Comparison of ENCODE assay signal across 8 cellular contexts in the genomic region with DNA sequence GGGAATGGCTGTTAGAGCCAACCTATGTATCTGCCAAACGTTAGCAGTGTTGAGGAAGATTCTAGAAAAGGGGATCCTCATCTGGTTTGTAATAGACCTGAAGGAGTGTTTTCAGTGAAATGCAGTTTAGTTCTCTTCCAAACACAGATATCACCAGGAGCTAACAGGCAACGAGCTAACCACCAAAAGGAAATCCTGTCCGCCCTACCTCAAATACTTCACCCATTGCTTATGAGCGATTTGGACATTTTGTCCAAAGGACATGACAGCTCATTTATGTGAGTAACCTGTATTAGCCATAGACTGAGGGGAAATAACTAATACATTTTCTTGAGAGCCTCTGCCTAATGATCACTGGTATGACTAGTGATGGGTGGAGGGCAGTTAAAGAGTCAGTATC. TPM values are rescaled to one million over a fixed set of nuclear protein-coding genes. Genes with fewer than 3 reads are reported as not detected.
DNase-seq lines count a peak whose midpoint lies in the region; ATAC-seq and TF ChIP-seq lines count a peak whose summit lies in the region.

No MANE protein-coding gene starts in this region.

- TF ChIP-seq CTCF in WTC11 (IDR thresholded peaks at IDR 0.05) (no peak), hepatocyte (IDR thresholded peaks at IDR 0.05; ENCODE audit: poor library complexity) (no peak)

- H2AFZ ChIP-seq in hepatocyte = peak overlapping the region; percentile 10

- H3K4me3 Mint-ChIP-seq in activated CD8-positive, alpha-beta memory T cell treated with anti-CD3 and anti-CD28 coated beads, Interleukin-2, amount 10 ng/mL, durations not matched to agents 7 days and 5 days = peak overlapping the region; percentile 80
- peak overlapping the region; percentile 80 for H3K4me3 Mint-ChIP-seq in WTC11
- peak overlapping the region; percentile 76 for H3K4me3 Mint-ChIP-seq in stimulated activated effector memory CD8-positive, alpha-beta T cell treated with anti-CD3 and anti-CD28 coated beads, Interleukin-12 subunit alpha, Interleukin-12 subunit beta, amount 100 ng/mL, for 72 hours

- peak overlapping the region; percentile 90 for H3K27ac ChIP-seq in hepatocyte

- H3K4me1 ChIP-seq in hepatocyte (ENCODE audit: insufficient read depth) = peaks cover 38% of the 10 kb centered on the region

- no peaks in the 10 kb centered on the region for H3K9me3 Mint-ChIP-seq in activated CD8-positive, alpha-beta memory T cell treated with anti-CD3 and anti-CD28 coated beads, Interleukin-2, amount 10 ng/mL, durations not matched to agents 7 days and 5 days (ENCODE audit: low read depth)
- no peaks in the 10 kb centered on the region for H3K9me3 Mint-ChIP-seq in WTC11
- H3K9me3 Mint-ChIP-seq in stimulated activated effector memory CD8-positive, alpha-beta T cell treated with anti-CD3 and anti-CD28 coated beads, Interleukin-12 subunit alpha, Interleukin-12 subunit beta, amount 100 ng/mL, for 72 hours = no peaks in the 10 kb centered on the region

- no peaks in the 10 kb centered on the region for H3K79me2 ChIP-seq in hepatocyte

- no peaks in the 10 kb centered on the region for H3K36me3 Mint-ChIP-seq in activated CD8-positive, alpha-beta memory T cell treated with anti-CD3 and anti-CD28 coated beads, Interleukin-2, amount 10 ng/mL, durations not matched to agents 7 days and 5 days
- H3K36me3 Mint-ChIP-seq in WTC11 = no peaks in the 10 kb centered on the region
- H3K36me3 Mint-ChIP-seq in stimulated activated effector memory CD8-positive, alpha-beta T cell treated with anti-CD3 and anti-CD28 coated beads, Interleukin-12 subunit alpha, Interleukin-12 subunit beta, amount 100 ng/mL, for 72 hours = peaks cover 5% of the 10 kb centered on the region

- peaks cover 17% of the 10 kb centered on the region for H3K4me1 Mint-ChIP-seq in activated CD8-positive, alpha-beta memory T cell treated with anti-CD3 and anti-CD28 coated beads, Interleukin-2, amount 10 ng/mL, durations not matched to agents 7 days and 5 days
- peaks cover 23% of the 10 kb centered on the region for H3K4me1 Mint-ChIP-seq in WTC11
- H3K4me1 Mint-ChIP-seq in stimulated activated effector memory CD8-positive, alpha-beta T cell treated with anti-CD3 and anti-CD28 coated beads, Interleukin-12 subunit alpha, Interleukin-12 subunit beta, amount 100 ng/mL, for 72 hours = peaks cover 16% of the 10 kb centered on the region

- H3K36me3 ChIP-seq in hepatocyte (replicated peaks; ENCODE audit: insufficient read depth, low read depth) = no peaks in the 10 kb centered on the region

- H3K27me3 ChIP-seq in hepatocyte = no peaks in the 10 kb centered on the region

- peak overlapping the region; percentile 65 for H3K27ac Mint-ChIP-seq in activated CD8-positive, alpha-beta memory T cell treated with anti-CD3 and anti-CD28 coated beads, Interleukin-2, amount 10 ng/mL, durations not matched to agents 7 days and 5 days
- peak overlapping the region; percentile 73; the same call in 1 of the 2 replicates for H3K27ac Mint-ChIP-seq in WTC11
- H3K27ac Mint-ChIP-seq in stimulated activated effector memory CD8-positive, alpha-beta T cell treated with anti-CD3 and anti-CD28 coated beads, Interleukin-12 subunit alpha, Interleukin-12 subunit beta, amount 100 ng/mL, for 72 hours = peak overlapping the region; percentile 48

- WGBS in hepatocyte (ENCODE audit: low lambda C conversion rate, missing lambda C conversion rate) = 54% methylated on average over 4 of the region's 4 CpGs

- ATAC-seq in activated CD8-positive, alpha-beta memory T cell treated with anti-CD3 and anti-CD28 coated beads, Interleukin-2, amount 10 ng/mL, durations not matched to agents 7 days and 5 days = no peak
- no peak for ATAC-seq in WTC11
- ATAC-seq in stimulated activated effector memory CD8-positive, alpha-beta T cell treated with anti-CD3 and anti-CD28 coated beads, Interleukin-12 subunit alpha, Interleukin-12 subunit beta, amount 100 ng/mL, for 72 hours = no peak
- no peak for ATAC-seq in GM18511 (IDR thresholded peaks at IDR 0.05; ENCODE audit: unreplicated experiment)

- H3K27me3 Mint-ChIP-seq in activated CD8-positive, alpha-beta memory T cell treated with anti-CD3 and anti-CD28 coated beads, Interleukin-2, amount 10 ng/mL, durations not matched to agents 7 days and 5 days = peaks cover 29% of the 10 kb centered on the region
- H3K27me3 Mint-ChIP-seq in WTC11 (ENCODE audit: low read depth) = peaks cover 12% of the 10 kb centered on the region

- peak overlapping the region; percentile 75 for H3K4me2 ChIP-seq in hepatocyte

- H3K9me3 ChIP-seq in hepatocyte (ENCODE audit: low read depth) = no peaks in the 10 kb centered on the region

- CTCF ChIA-PET in activated CD8-positive, alpha-beta memory T cell treated with anti-CD3 and anti-CD28 coated beads, Interleukin-2, amount 10 ng/mL, durations not matched to agents 7 days and 5 days (lab: Charles Lee) = interaction anchor here (1.4 to 3.1 kb wide), 3 partner anchors 15 to 41 kb away, joined by 4 to 9 read pairs (median 6); no protein-coding TSS in a partner anchor
- CTCF ChIA-PET in WTC11 (lab: Charles Lee) = interaction anchor here (0.7 to 1.9 kb wide), 4 partner anchors 13 to 296 kb away, joined by 3 to 5 read pairs (median 4); no protein-coding TSS in a partner anchor

- POLR2A ChIA-PET in WTC11 (lab: Charles Lee) = interaction anchor here (0.9 to 2.2 kb wide), 2 partner anchors 10 to 35 kb away, joined by 3 to 10 read pairs; a partner anchor contains a TSS

- DNase-seq in activated CD8-positive, alpha-beta memory T cell treated with anti-CD3 and anti-CD28 coated beads, Interleukin-2, amount 10 ng/mL, durations not matched to agents 7 days and 5 days = no peak
- no peak for DNase-seq in activated CD8-positive, alpha-beta memory T cell treated with anti-CD3 and anti-CD28 coated beads, Interleukin-2, amount 50 U/mL, for 48 hours
- DNase-seq in WTC11 (ENCODE audit: low spot score) (no peak), hepatocyte (ENCODE audit: low spot score) (no peak), SIG-M5 (lab: John Stamatoyannopoulos, UW) (no peak), NCI-H1930 (lab: John Stamatoyannopoulos, UW) (no peak)
- DNase-seq in stimulated activated effector memory CD8-positive, alpha-beta T cell treated with anti-CD3 and anti-CD28 coated beads, Interleukin-12 subunit alpha, Interleukin-12 subunit beta, amount 100 ng/mL, for 72 hours (ENCODE audit: low spot score in 2 of 2) = no peak

- no peaks in the 10 kb centered on the region for H3K9me2 ChIP-seq in hepatocyte (replicated peaks; ENCODE audit: insufficient read depth)

- H4K20me1 ChIP-seq in hepatocyte (ENCODE audit: insufficient read depth, poor library complexity, severe bottlenecking) = no peaks in the 10 kb centered on the region

- H3K4me3 ChIP-seq in hepatocyte = peak overlapping the region; percentile 11

TF ChIP-seq in WTC11, 78 proteins besides CTCF, POLR2A, EP300 and RAD21 (continues in another document):
- TF ChIP-seq ZNF121 (CRISPR knock-in tag; IDR thresholded peaks at IDR 0.05) = no peak
- TF ChIP-seq, protein P1, sequence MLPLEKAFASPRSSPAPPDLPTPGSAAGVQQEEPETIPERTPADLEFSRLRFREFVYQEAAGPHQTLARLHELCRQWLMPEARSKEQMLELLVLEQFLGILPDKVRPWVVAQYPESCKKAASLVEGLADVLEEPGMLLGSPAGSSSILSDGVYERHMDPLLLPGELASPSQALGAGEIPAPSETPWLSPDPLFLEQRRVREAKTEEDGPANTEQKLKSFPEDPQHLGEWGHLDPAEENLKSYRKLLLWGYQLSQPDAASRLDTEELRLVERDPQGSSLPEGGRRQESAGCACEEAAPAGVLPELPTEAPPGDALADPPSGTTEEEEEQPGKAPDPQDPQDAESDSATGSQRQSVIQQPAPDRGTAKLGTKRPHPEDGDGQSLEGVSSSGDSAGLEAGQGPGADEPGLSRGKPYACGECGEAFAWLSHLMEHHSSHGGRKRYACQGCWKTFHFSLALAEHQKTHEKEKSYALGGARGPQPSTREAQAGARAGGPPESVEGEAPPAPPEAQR (CRISPR knock-in tag; IDR thresholded peaks at IDR 0.05) = no peak
- TF ChIP-seq, protein P2, sequence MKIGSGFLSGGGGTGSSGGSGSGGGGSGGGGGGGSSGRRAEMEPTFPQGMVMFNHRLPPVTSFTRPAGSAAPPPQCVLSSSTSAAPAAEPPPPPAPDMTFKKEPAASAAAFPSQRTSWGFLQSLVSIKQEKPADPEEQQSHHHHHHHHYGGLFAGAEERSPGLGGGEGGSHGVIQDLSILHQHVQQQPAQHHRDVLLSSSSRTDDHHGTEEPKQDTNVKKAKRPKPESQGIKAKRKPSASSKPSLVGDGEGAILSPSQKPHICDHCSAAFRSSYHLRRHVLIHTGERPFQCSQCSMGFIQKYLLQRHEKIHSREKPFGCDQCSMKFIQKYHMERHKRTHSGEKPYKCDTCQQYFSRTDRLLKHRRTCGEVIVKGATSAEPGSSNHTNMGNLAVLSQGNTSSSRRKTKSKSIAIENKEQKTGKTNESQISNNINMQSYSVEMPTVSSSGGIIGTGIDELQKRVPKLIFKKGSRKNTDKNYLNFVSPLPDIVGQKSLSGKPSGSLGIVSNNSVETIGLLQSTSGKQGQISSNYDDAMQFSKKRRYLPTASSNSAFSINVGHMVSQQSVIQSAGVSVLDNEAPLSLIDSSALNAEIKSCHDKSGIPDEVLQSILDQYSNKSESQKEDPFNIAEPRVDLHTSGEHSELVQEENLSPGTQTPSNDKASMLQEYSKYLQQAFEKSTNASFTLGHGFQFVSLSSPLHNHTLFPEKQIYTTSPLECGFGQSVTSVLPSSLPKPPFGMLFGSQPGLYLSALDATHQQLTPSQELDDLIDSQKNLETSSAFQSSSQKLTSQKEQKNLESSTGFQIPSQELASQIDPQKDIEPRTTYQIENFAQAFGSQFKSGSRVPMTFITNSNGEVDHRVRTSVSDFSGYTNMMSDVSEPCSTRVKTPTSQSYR (CRISPR knock-in tag; IDR thresholded peaks at IDR 0.05) = no peak
- no peak for TF ChIP-seq ZNF396 (CRISPR knock-in tag; IDR thresholded peaks at IDR 0.05; ENCODE audit: borderline replicate concordance)
- TF ChIP-seq, protein P3, sequence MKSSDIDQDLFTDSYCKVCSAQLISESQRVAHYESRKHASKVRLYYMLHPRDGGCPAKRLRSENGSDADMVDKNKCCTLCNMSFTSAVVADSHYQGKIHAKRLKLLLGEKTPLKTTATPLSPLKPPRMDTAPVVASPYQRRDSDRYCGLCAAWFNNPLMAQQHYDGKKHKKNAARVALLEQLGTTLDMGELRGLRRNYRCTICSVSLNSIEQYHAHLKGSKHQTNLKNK (CRISPR knock-in tag; IDR thresholded peaks at IDR 0.05) = no peak

RNA-seq across cellular contexts. Expression of a gene that starts 0.7 kb away (rescaled TPM):
- total RNA-seq in activated CD8-positive, alpha-beta memory T cell treated with anti-CD3 and anti-CD28 coated beads, Interleukin-2, amount 10 ng/mL, durations not matched to agents 7 days and 5 days = not detected
- total RNA-seq in WTC11 (2021) (0.22 TPM in 1 of 3 replicates, not detected in the others), hepatocyte (not detected in 2 replicates)
- not detected in 2 replicates for polyA plus RNA-seq in hepatocyte

RNA-seq across cellular contexts. Expression of a gene that starts 34.9 kb away (rescaled TPM):
- total RNA-seq in activated CD8-positive, alpha-beta memory T cell treated with anti-CD3 and anti-CD28 coated beads, Interleukin-2, amount 10 ng/mL, durations not matched to agents 7 days and 5 days = 10 to 100 TPM; 54.1 to 70.5 TPM
- total RNA-seq in WTC11 (2021) (65.8 to 86.7 TPM (median 79.7 TPM) in 3 replicates), hepatocyte (298 and 316 TPM in 2 replicates)
- 337 and 346 TPM in 2 replicates for polyA plus RNA-seq in hepatocyte
